Comparison of ENCODE assay signal across 24 cellular contexts in genomic region chr12:21771311-21771710, GRCh38. TPM values are rescaled to one million over a fixed set of nuclear protein-coding genes. Genes with fewer than 3 reads are reported as not detected.
DNase-seq lines count a peak whose midpoint lies in the region; ATAC-seq, FAIRE-seq and TF ChIP-seq lines count a peak whose summit lies in the region.
"Had no signal": no experiment of that assay in that cellular context is flagged by ENCODE, and none has a peak within 500 bp of the region (broad histone marks: within the 10 kb centered on the region; RNA-seq: fewer than 3 reads in every experiment).

No MANE protein-coding gene starts in this region.

- WGBS in right lobe of liver (ENCODE audit: insufficient coverage, low coverage, low lambda C conversion rate, missing lambda C conversion rate): 33% methylated on average over 1 of the region's 1 CpG

- no peak for TF ChIP-seq POLR2A in right lobe of liver (IDR thresholded peaks at IDR 0.05)

- no peak overlapping the region for H3K4me3 Mint-ChIP-seq in immature natural killer cell
- H3K4me3 Mint-ChIP-seq: activated naive CD4-positive, alpha-beta T cell treated with anti-CD3 and anti-CD28 coated beads for 36 hours; CD4-positive, alpha-beta memory T cell; naive B cell; T-cell had no signal

- H3K9me3 Mint-ChIP-seq in immature natural killer cell: peaks cover 0 to 5% (median 1%) of the 10 kb centered on the region in 6 donors
- H3K9me3 Mint-ChIP-seq: activated naive CD4-positive, alpha-beta T cell treated with anti-CD3 and anti-CD28 coated beads for 36 hours; T-cell had no signal

- H3K27me3 Mint-ChIP-seq in immature natural killer cell (ENCODE audit: low read depth in 3 of 3): peaks cover 3 to 21% (median 15%) of the 10 kb centered on the region in 3 donors

- H3K27me3 ChIP-seq in left ventricle myocardium inferior (ENCODE audit: low read depth): no peaks in the 10 kb centered on the region
- H3K27me3 ChIP-seq in right lobe of liver: no peaks in the 10 kb centered on the region

- H3K4me3 ChIP-seq in left ventricle myocardium inferior: peak overlapping the region; percentile 76
- H3K4me3 ChIP-seq in right lobe of liver: no peak overlapping the region

- no peaks in the 10 kb centered on the region for H3K36me3 Mint-ChIP-seq in immature natural killer cell
- H3K36me3 Mint-ChIP-seq: CD4-positive, alpha-beta memory T cell; naive B cell; T-cell had no signal

- DNase-seq in left ventricle myocardium inferior (no peak), left cardiac atrium (no peak), right lobe of liver (no peak), immature natural killer cell (no peak), DMS79 (lab: John Stamatoyannopoulos, UW) (no peak)
- DNase-seq in stimulated activated CD8-positive, alpha-beta memory T cell treated with anti-CD3 and anti-CD28 coated beads, Interleukin-4, amount 100 ng/mL, for 48 hours: no peak
- DNase-seq: activated naive CD4-positive, alpha-beta T cell treated with anti-CD3 and anti-CD28 coated beads for 36 hours; aorta; CD4-positive, alpha-beta memory T cell; DND-41; Kasumi-1; mammary epithelial cell; naive B cell; NCI-H1092; NCI-H2107; NCI-H524; SHP77; stimulated activated CD4-positive, alpha-beta T cell treated with anti-CD3 and anti-CD28 coated beads, Interleukin-4, amount 100 ng/mL, for 4 hours; T-cell had no signal

- ATAC-seq in left cardiac atrium (no peak), right lobe of liver (no peak), GM19455 (IDR thresholded peaks at IDR 0.05; ENCODE audit: unreplicated experiment) (no peak)
- ATAC-seq: T-cell had no signal

- no peak for TF ChIP-seq CTCF in left ventricle myocardium inferior (IDR thresholded peaks at IDR 0.05; ENCODE audit: borderline replicate concordance)
- no peak for TF ChIP-seq CTCF in right lobe of liver (IDR thresholded peaks at IDR 0.05)

- peak overlapping the region; percentile 94 for H3K27ac ChIP-seq in left ventricle myocardium inferior (replicated peaks)
- peak overlapping the region in 2 of 3 donors; percentile 8 to 12 for H3K27ac ChIP-seq in right lobe of liver

- H3K4me1 ChIP-seq in left ventricle myocardium inferior: peaks cover 53% of the 10 kb centered on the region
- peaks cover 0 to 18% (median 1%) of the 10 kb centered on the region in 4 donors for H3K4me1 ChIP-seq in right lobe of liver

- H3K36me3 ChIP-seq in left ventricle myocardium inferior (peaks cover 35% of the 10 kb centered on the region), right lobe of liver (peaks cover 0 to 13% (median 0%) of the 10 kb centered on the region in 4 donors)

- H3K9me3 ChIP-seq in left ventricle myocardium inferior (replicated peaks) (no peaks in the 10 kb centered on the region), right lobe of liver (no peaks in the 10 kb centered on the region)

- no peaks in the 10 kb centered on the region for H3K4me1 Mint-ChIP-seq in immature natural killer cell

- FAIRE-seq in colon (lab: Jason Lieb, UNC): peak; percentile 43
- FAIRE-seq: H54 had no signal

- no peak overlapping the region for H3K27ac Mint-ChIP-seq in immature natural killer cell
- H3K27ac Mint-ChIP-seq: activated naive CD4-positive, alpha-beta T cell treated with anti-CD3 and anti-CD28 coated beads for 36 hours; CD4-positive, alpha-beta memory T cell; naive B cell; T-cell had no signal

- intact Hi-C loops in left ventricle myocardium inferior (cut with micrococcal nuclease) (no loop called here), left cardiac atrium (cut with DNase I) (loop anchor here in 1 of 2 donors (5.0 kb wide), 1 partner anchor 221 kb away; no protein-coding TSS in a partner anchor), right lobe of liver (cut with DNase I) (no loop called here)

RNA-seq across cellular contexts. Expression of gene KCNJ8, which starts 3.2 kb away (rescaled TPM):
- total RNA-seq in left ventricle myocardium inferior: 51.3 TPM
- total RNA-seq in left cardiac atrium: 10 to 100 TPM; 21.7 to 31.2 TPM
- total RNA-seq in right lobe of liver: 10 to 100 TPM in 5 of 6 experiments, 1 to 10 TPM in 1; 9.1 to 37.5 (median 25.4) TPM
- not detected for polyA plus RNA-seq in immature natural killer cell
- total RNA-seq: A172; activated naive CD4-positive, alpha-beta T cell treated with anti-CD3 and anti-CD28 coated beads for 36 hours; mammary epithelial cell; smooth muscle cell had no signal
- polyA plus RNA-seq: CD4-positive, alpha-beta memory T cell; mammary epithelial cell; smooth muscle cell had no signal
